Comparison of ENCODE assay signal across 20 cellular contexts in genomic region chr15:92048739-92049138, GRCh38.
"Had no signal": no experiment of that assay in that cellular context is flagged by ENCODE, and none has a peak within 500 bp of the region (broad histone marks: within the 10 kb centered on the region; RNA-seq: fewer than 3 reads in every experiment).

No MANE protein-coding gene starts in this region.

- DNase-seq: activated CD4-positive, CD25-positive, alpha-beta regulatory T cell; activated CD8-positive, alpha-beta memory T cell treated with anti-CD3 and anti-CD28 coated beads, Interleukin-2, amount 50 U/mL, for 4 hours; activated CD8-positive, alpha-beta T cell treated with anti-CD3 and anti-CD28 coated beads for 36 hours; activated effector memory CD4-positive, alpha-beta T cell treated with Interleukin-2 at 50 U/mL for 16 hours; activated naive CD4-positive, alpha-beta T cell; activated T-cell treated with anti-CD3 and anti-CD28 coated beads, Interleukin-2, amount 50 U/mL, for 1 hour; amniotic stem cell; body of pancreas; MM.1S; NCI-H1105; NCI-H1436 treated with DMSO at 0.1 percent for 48 hours; NCI-H187; NCI-H446; SIG-M5; T-helper 2 cell; T1000 had no signal

- H3K36me3 ChIP-seq: ascending aorta had no signal

- H3K27ac ChIP-seq: ascending aorta, body of pancreas, VCaP had no signal

- H3K4me3 Mint-ChIP-seq: activated CD8-positive, alpha-beta T cell treated with anti-CD3 and anti-CD28 coated beads for 36 hours; activated naive CD4-positive, alpha-beta T cell treated with anti-CD3 and anti-CD28 coated beads, Interleukin-2, amount 50 U/mL, for 24 hours; central memory CD8-positive, alpha-beta T cell had no signal

- H3K9me3 Mint-ChIP-seq: activated CD8-positive, alpha-beta T cell treated with anti-CD3 and anti-CD28 coated beads for 36 hours; activated naive CD4-positive, alpha-beta T cell treated with anti-CD3 and anti-CD28 coated beads, Interleukin-2, amount 50 U/mL, for 24 hours; central memory CD8-positive, alpha-beta T cell had no signal

- H3K27me3 ChIP-seq: ascending aorta, body of pancreas had no signal

- H3K9me3 ChIP-seq: ascending aorta, body of pancreas had no signal

- H3K4me1 ChIP-seq: body of pancreas had no signal

- H3K27me3 Mint-ChIP-seq: activated CD8-positive, alpha-beta T cell treated with anti-CD3 and anti-CD28 coated beads for 36 hours; activated naive CD4-positive, alpha-beta T cell treated with anti-CD3 and anti-CD28 coated beads, Interleukin-2, amount 50 U/mL, for 24 hours; central memory CD8-positive, alpha-beta T cell had no signal

- H3K27ac Mint-ChIP-seq: activated CD8-positive, alpha-beta T cell treated with anti-CD3 and anti-CD28 coated beads for 36 hours; activated naive CD4-positive, alpha-beta T cell treated with anti-CD3 and anti-CD28 coated beads, Interleukin-2, amount 50 U/mL, for 24 hours had no signal

- H3K36me3 Mint-ChIP-seq: activated naive CD4-positive, alpha-beta T cell treated with anti-CD3 and anti-CD28 coated beads, Interleukin-2, amount 50 U/mL, for 24 hours had no signal

- H3K4me3 ChIP-seq: ascending aorta, body of pancreas had no signal

- ATAC-seq: activated CD8-positive, alpha-beta T cell treated with anti-CD3 and anti-CD28 coated beads for 36 hours; body of pancreas had no signal
